Comparison of ENCODE assay signal across 9 cellular contexts in genomic region chr2:54556659-54557121, GRCh38.
DNase-seq lines count a peak whose midpoint lies in the region; ATAC-seq and TF ChIP-seq lines count a peak whose summit lies in the region.
"Had no signal": no experiment of that assay in that cellular context is flagged by ENCODE, and none has a peak within 500 bp of the region (broad histone marks: within the 10 kb centered on the region; RNA-seq: fewer than 3 reads in every experiment).

No MANE protein-coding gene starts in this region.

- ATAC-seq in T-cell (replicated peaks in 1 of 4) (no peak), GM18868 (IDR thresholded peaks at IDR 0.05; ENCODE audit: unreplicated experiment) (no peak)

- no peak for TF ChIP-seq CTCF in fibroblast of the aortic adventitia (IDR thresholded peaks at IDR 0.05; ENCODE audit: insufficient read depth, low read length)
- no peak for TF ChIP-seq CTCF in sigmoid colon (IDR thresholded peaks at IDR 0.05)

- TF ChIP-seq POLR2A in sigmoid colon (IDR thresholded peaks at IDR 0.05), result no peak

- peak overlapping the region; percentile 81 to 98 (median 95) for H3K4me3 Mint-ChIP-seq in T-cell

- peaks cover 0 to 57% (median 46%) of the 10 kb centered on the region in 4 donors for H3K4me1 ChIP-seq in sigmoid colon

- DNase-seq in ELR (ENCODE audit: low read depth), result peak; percentile 65
- no peak for DNase-seq in T-cell
- peak; percentile 95 for DNase-seq in fibroblast of the aortic adventitia (ENCODE audit: low read depth)
- DNase-seq in sigmoid colon, result no peak
- DNase-seq in NCI-H524 (lab: John Stamatoyannopoulos, UW), result no peak
- DNase-seq in NCI-H1694 (lab: John Stamatoyannopoulos, UW), result no peak
- no peak for DNase-seq in NCI-H510A treated with DMSO at 0.1 percent for 48 hours (lab: John Stamatoyannopoulos, UW)
- DNase-seq: activated CD4-positive, alpha-beta T cell treated with anti-CD3 and anti-CD28 coated beads, Interleukin-2, amount 50 U/mL, for 4 hours had no signal

- H3K27ac ChIP-seq in sigmoid colon, result peak overlapping the region; percentile 71 to 92 (median 81)

- H3K4me3 ChIP-seq in fibroblast of the aortic adventitia (ENCODE audit: low read depth, low read length), result no peak overlapping the region
- no peak overlapping the region for H3K4me3 ChIP-seq in sigmoid colon

- no peaks in the 10 kb centered on the region for H3K27me3 Mint-ChIP-seq in T-cell

- peaks cover 31 to 63% (median 41%) of the 10 kb centered on the region in 3 donors for H3K4me1 Mint-ChIP-seq in T-cell

- H3K9me3 ChIP-seq in sigmoid colon, result no peaks in the 10 kb centered on the region

- no peaks in the 10 kb centered on the region for H3K9me3 Mint-ChIP-seq in T-cell

- WGBS in sigmoid colon, 2 donors, result 85 to 98% methylated on average over 1 of the region's 1 CpG

- CTCF ChIA-PET in T-cell (lab: Charles Lee), result interaction anchor here in 1 of 2 donors (1.1 kb wide), 1 partner anchor 9 kb away, joined by 3 read pairs; no protein-coding TSS in a partner anchor

- POLR2A ChIA-PET in T-cell (lab: Charles Lee), result interaction anchor here in 1 of 2 donors (0.6 kb wide), 1 partner anchor 41 kb away, joined by 5 read pairs; no protein-coding TSS in a partner anchor

- no peaks in the 10 kb centered on the region for H3K27me3 ChIP-seq in sigmoid colon

- peak overlapping the region; percentile 89 to 90 for H3K27ac Mint-ChIP-seq in T-cell

- no peak for TF ChIP-seq EP300 in sigmoid colon (IDR thresholded peaks at IDR 0.05)

- no peaks in the 10 kb centered on the region for H3K36me3 ChIP-seq in sigmoid colon

- intact Hi-C loops in sigmoid colon (cut with DNase I), result loop anchor here (5.0 kb wide), 1 partner anchor 99 kb away; the partner anchor contains the start of gene SPTBN1

- H3K36me3 Mint-ChIP-seq in T-cell, result no peaks in the 10 kb centered on the region

Comparison
In these comparisons a context has a peak if more than half of its experiments do, and no peak if none do; other contexts are left out.
1. DNase-seq: peak in ELR (single experiment) and fibroblast of the aortic adventitia (single experiment); none in T-cell (0 of 34), sigmoid colon (single experiment), NCI-H524 (0 of 2), NCI-H1694 (single experiment) and NCI-H510A treated with DMSO at 0.1 percent for 48 hours (single experiment).